In genomic region chr12:90909069-90909676, GRCh38 we compare ENCODE assay signal across 7 cellular contexts. TPM values are rescaled to one million over a fixed set of nuclear protein-coding genes. Genes with fewer than 3 reads are reported as not detected.
DNase-seq lines count a peak whose midpoint lies in the region; ATAC-seq, FAIRE-seq and TF ChIP-seq lines count a peak whose summit lies in the region.

No MANE protein-coding gene starts in this region.

- no peaks in the 10 kb centered on the region for H3K9me3 ChIP-seq in adipocyte (ENCODE audit: control insufficient read depth, low read length)

- no peaks in the 10 kb centered on the region for H3K27me3 ChIP-seq in adipocyte (replicated peaks; ENCODE audit: control insufficient read depth, insufficient read depth, low read length)

- ATAC-seq in GM19035 (IDR thresholded peaks at IDR 0.05; ENCODE audit: unreplicated experiment) (no peak), HG03097 (IDR thresholded peaks at IDR 0.05; ENCODE audit: low FRiP score, unreplicated experiment) (no peak)

- no peak for FAIRE-seq in GM12891 (lab: Jason Lieb, UNC)

- DNase-seq in GM12891 (ENCODE audit: insufficient read length, low spot score) (peak; percentile 1), NCI-H1092 (lab: John Stamatoyannopoulos, UW) (peak; percentile 0), adipocyte (ENCODE audit: low read depth) (peak; percentile 72), iPS-NIHi11 (ENCODE audit: low spot score) (peak; percentile 52), ureter (ENCODE audit: low spot score) (no peak)

- H3K36me3 ChIP-seq in adipocyte (ENCODE audit: control insufficient read depth, insufficient read depth, low read length, severe bottlenecking) = no peaks in the 10 kb centered on the region

- peaks cover 7% of the 10 kb centered on the region for H3K4me1 ChIP-seq in adipocyte (ENCODE audit: control insufficient read depth, insufficient read depth, low read length)

- no peak overlapping the region for H3K9ac ChIP-seq in adipocyte (ENCODE audit: low read length)

- no peak overlapping the region for H3K4me3 ChIP-seq in adipocyte (ENCODE audit: low read length)

- TF ChIP-seq POLR2A in GM12891 (IDR thresholded peaks at IDR 0.05; ENCODE audit: low read depth, low read length) = no peak

TF ChIP-seq in GM12891, 5 proteins besides CTCF, POLR2A, EP300 and RAD21:
- no peak for TF ChIP-seq SPI1 (IDR thresholded peaks at IDR 0.05; ENCODE audit: low read depth, low read length)
- TF ChIP-seq POU2F2 (IDR thresholded peaks at IDR 0.05; ENCODE audit: low read depth, low read length) = no peak
- no peak for TF ChIP-seq POLR2AphosphoS5 (IDR thresholded peaks at IDR 0.05; ENCODE audit: low read depth, low read length)
- no peak for TF ChIP-seq PAX5 (IDR thresholded peaks at IDR 0.05; ENCODE audit: insufficient read depth, low read length, severe bottlenecking)
- no peak for TF ChIP-seq TAF1 (IDR thresholded peaks at IDR 0.05; ENCODE audit: low read depth, low read length)

RNA-seq across cellular contexts. Expression of gene CCER1, which starts 45.8 kb away (rescaled TPM):
- polyA plus RNA-seq in GM12891 (2012; ENCODE audit: low read depth, missing spikeins) = 0.03 TPM
- not detected for total RNA-seq in ureter
